In the genomic region with DNA sequence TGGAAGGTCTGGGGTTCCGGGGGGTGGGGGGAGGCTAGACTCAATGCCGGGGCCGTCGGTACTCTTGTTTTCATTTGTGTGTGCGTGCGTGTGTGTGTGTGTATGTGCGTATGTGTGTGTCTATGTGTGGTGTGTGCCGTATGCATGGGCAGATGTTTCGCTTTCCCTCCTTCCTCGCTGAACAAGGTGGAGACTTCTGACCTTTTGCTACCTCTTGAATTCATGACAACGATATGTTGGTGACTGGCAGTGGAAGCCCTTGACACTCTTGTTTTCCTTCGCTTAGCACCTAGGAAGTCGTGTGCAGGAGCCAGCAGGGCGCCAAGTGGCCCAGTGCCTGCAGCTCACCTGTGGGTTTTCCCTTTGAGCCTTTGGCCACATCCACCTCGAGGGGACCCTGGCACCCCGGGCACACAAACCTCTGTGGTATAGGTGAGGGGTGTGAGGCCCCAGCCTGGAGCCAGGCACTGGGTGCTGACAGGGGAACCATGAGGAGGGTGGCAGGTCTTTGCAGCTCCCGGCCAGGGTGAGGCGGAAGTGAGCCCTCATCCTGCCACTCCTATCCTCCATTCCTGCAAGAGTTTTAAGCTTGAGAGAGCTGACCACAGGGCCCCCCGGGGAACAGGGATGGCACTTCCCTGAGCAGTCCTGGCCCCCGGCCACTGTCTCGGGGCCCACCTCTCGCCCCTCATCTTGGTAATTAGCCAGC, we compare ENCODE assay signal across 9 cellular contexts. TPM values are rescaled to one million over a fixed set of nuclear protein-coding genes. Genes with fewer than 3 reads are reported as not detected.
DNase-seq lines count a peak whose midpoint lies in the region; ATAC-seq lines count a peak whose summit lies in the region.
"Had no signal": no experiment of that assay in that cellular context is flagged by ENCODE, and none has a peak within 500 bp of the region (broad histone marks: within the 10 kb centered on the region; RNA-seq: fewer than 3 reads in every experiment).

No MANE protein-coding gene starts in this region.

- in situ Hi-C loops in SK-MEL-5 (cut with HindIII; ENCODE audit: low pct_unique_long_range_greater_than_20kb, low sequenced_read_pairs), result no loop called here

- intact Hi-C loops in left ventricle myocardium superior (cut with micrococcal nuclease), result no loop called here

- DNase-seq in activated CD4-positive, alpha-beta T cell treated with anti-CD3 and anti-CD28 coated beads for 48 hours, result peak; percentile 14
- no peak for DNase-seq in activated CD4-positive, alpha-beta T cell treated with anti-CD3 and anti-CD28 coated beads, Interleukin-2, amount 50 U/mL, for 1 hour
- peak; percentile 64 for DNase-seq in SK-MEL-5 (ENCODE audit: low read depth, low spot score)
- peak; percentile 23 for DNase-seq in left ventricle myocardium superior
- peak; percentile 26 for DNase-seq in stimulated activated CD8-positive, alpha-beta memory T cell treated with anti-CD3 and anti-CD28 coated beads, Interleukin-4, amount 100 ng/mL, for 48 hours
- no peak for DNase-seq in T1000 (lab: John Stamatoyannopoulos, UW)
- DNase-seq: NCI-H2107 had no signal

- ATAC-seq in left ventricle myocardium superior (no peak), GM19023 (IDR thresholded peaks at IDR 0.05; ENCODE audit: unreplicated experiment) (no peak), GM18909 (IDR thresholded peaks at IDR 0.05; ENCODE audit: poor library complexity, unreplicated experiment) (no peak)

RNA-seq across cellular contexts. Expression of a gene that starts 19.3 kb away (rescaled TPM):
- 0.27 and 1.3 TPM in 2 replicates for total RNA-seq in SK-MEL-5 (2014; rRNA removed; shearing (Covaris generic))
- 1.2 and 2.9 TPM in 2 replicates for polyA plus RNA-seq in SK-MEL-5 (2015; cell fraction: cytosol; rRNA removed)
- polyA plus RNA-seq in SK-MEL-5 (2015; cell fraction: nucleus; rRNA removed), result 15.0 and 15.2 TPM in 2 replicates
- total RNA-seq in left ventricle myocardium superior, result 0.74 TPM

RNA-seq across cellular contexts. Expression of a gene that starts 30.7 kb away (rescaled TPM):
- total RNA-seq in SK-MEL-5 (2014; rRNA removed; shearing (Covaris generic)), result 3.0 and 3.9 TPM in 2 replicates
- polyA plus RNA-seq in SK-MEL-5 (2015; cell fraction: cytosol; rRNA removed), result 3.7 and 4.6 TPM in 2 replicates
- polyA plus RNA-seq in SK-MEL-5 (2015; cell fraction: nucleus; rRNA removed), result 8.7 and 10.8 TPM in 2 replicates
- total RNA-seq in left ventricle myocardium superior, result 1.2 TPM

Comparison
In these comparisons a context has a peak if more than half of its experiments do, and no peak if none do; other contexts are left out.
1. DNase-seq: peak in activated CD4-positive, alpha-beta T cell treated with anti-CD3 and anti-CD28 coated beads for 48 hours (single experiment), SK-MEL-5 (single experiment), left ventricle myocardium superior (single experiment) and stimulated activated CD8-positive, alpha-beta memory T cell treated with anti-CD3 and anti-CD28 coated beads, Interleukin-4, amount 100 ng/mL, for 48 hours (single experiment); none in activated CD4-positive, alpha-beta T cell treated with anti-CD3 and anti-CD28 coated beads, Interleukin-2, amount 50 U/mL, for 1 hour (single experiment) and T1000 (single experiment).